Comparison of ENCODE assay signal across 8 cellular contexts in genomic region chr16:2048116-2048543, GRCh38. TPM values are rescaled to one million over a fixed set of nuclear protein-coding genes. Genes with fewer than 3 reads are reported as not detected.
DNase-seq lines count a peak whose midpoint lies in the region; ATAC-seq and TF ChIP-seq lines count a peak whose summit lies in the region.

No MANE protein-coding gene starts in this region.

- no peak for TF ChIP-seq CTCF in coronary artery (IDR thresholded peaks at IDR 0.05)

- H3K27ac ChIP-seq in KOPT-K1 (ENCODE audit: low read depth, low read length, poor library complexity, severe bottlenecking) (peak overlapping the region; percentile 50), coronary artery (peak overlapping the region; percentile 29 to 86)

- peaks cover 9 to 31% (median 21%) of the 10 kb centered on the region in 4 donors for H3K4me1 Mint-ChIP-seq in naive thymus-derived CD8-positive, alpha-beta T cell

- no peaks in the 10 kb centered on the region for H3K27me3 Mint-ChIP-seq in naive thymus-derived CD8-positive, alpha-beta T cell

- H3K36me3 ChIP-seq in KOPT-K1 (ENCODE audit: insufficient read depth, low read length) = peaks cover 33% of the 10 kb centered on the region

- POLR2A ChIA-PET in naive thymus-derived CD8-positive, alpha-beta T cell (lab: Charles Lee) = interaction anchor here (0.6 to 2.5 kb wide), 15 partner anchors 9 to 157 kb away, joined by 3 to 36 read pairs (median 4); partner anchors contain the start of genes MLST8, PKD1, RPS2 and TBL3

- H3K27ac Mint-ChIP-seq in naive thymus-derived CD8-positive, alpha-beta T cell = peak overlapping the region in 7 of 10 donors; percentile 43 to 90 (median 76)

- H3K9me3 Mint-ChIP-seq in naive thymus-derived CD8-positive, alpha-beta T cell = no peaks in the 10 kb centered on the region

- no peaks in the 10 kb centered on the region for H3K9me3 ChIP-seq in KOPT-K1 (ENCODE audit: insufficient read depth, low read length, poor library complexity, severe bottlenecking)

- peak in 1 of 2 donors; percentile 39 for ATAC-seq in naive thymus-derived CD8-positive, alpha-beta T cell
- ATAC-seq in HG02642 (IDR thresholded peaks at IDR 0.05; ENCODE audit: poor library complexity, unreplicated experiment) (no peak), GM18870 (IDR thresholded peaks at IDR 0.05; ENCODE audit: unreplicated experiment) (no peak)

- peak overlapping the region; percentile 92 for H3K4me3 ChIP-seq in coronary artery

- peak overlapping the region; percentile 85 to 96 (median 92) for H3K4me3 Mint-ChIP-seq in naive thymus-derived CD8-positive, alpha-beta T cell

- peaks cover 0 to 16% (median 0%) of the 10 kb centered on the region in 3 donors for H3K36me3 Mint-ChIP-seq in naive thymus-derived CD8-positive, alpha-beta T cell

- DNase-seq in COLO668 (lab: John Stamatoyannopoulos, UW; ENCODE audit: unreplicated experiment) = peak; percentile 25
- DNase-seq in coronary artery (ENCODE audit: low spot score) = no peak
- DNase-seq in naive thymus-derived CD8-positive, alpha-beta T cell = no peak
- no peak for DNase-seq in stimulated activated CD4-positive, alpha-beta T cell treated with anti-CD3 and anti-CD28 coated beads, Interleukin-4, amount 100 ng/mL, for 4 hours
- DNase-seq in LoVo (ENCODE audit: low spot score) = no peak

RNA-seq across cellular contexts. Expression of gene TSC2, which starts 0.3 kb away (rescaled TPM):
- total RNA-seq in naive thymus-derived CD8-positive, alpha-beta T cell = 100 to 1,000 TPM; 145 to 162 TPM
- 10 to 100 TPM; 23.5 to 42.0 (median 27.2) TPM for polyA plus RNA-seq in naive thymus-derived CD8-positive, alpha-beta T cell

RNA-seq across cellular contexts. Expression of gene NTHL1, which starts 0.5 kb away (rescaled TPM):
- 10 to 100 TPM in 1 of 2 experiments, 1 to 10 TPM in 1; 9.1 to 13.1 TPM for total RNA-seq in naive thymus-derived CD8-positive, alpha-beta T cell
- 10 to 100 TPM; 13.1 to 20.0 (median 16.6) TPM for polyA plus RNA-seq in naive thymus-derived CD8-positive, alpha-beta T cell

RNA-seq across cellular contexts. Expression of gene NHERF2, which starts 21.4 kb away (rescaled TPM):
- total RNA-seq in naive thymus-derived CD8-positive, alpha-beta T cell = 1 to 10 TPM; 5.3 to 6.0 TPM
- polyA plus RNA-seq in naive thymus-derived CD8-positive, alpha-beta T cell = 1 to 10 TPM in 1 of 3 donors, under 1 TPM in 2; 0.32 to 1.2 (median 0.46) TPM

RNA-seq across cellular contexts. Expression of gene NPW, which starts 28.5 kb away (rescaled TPM):
- total RNA-seq in naive thymus-derived CD8-positive, alpha-beta T cell = not detected
- not detected for polyA plus RNA-seq in naive thymus-derived CD8-positive, alpha-beta T cell

RNA-seq across cellular contexts. Expression of gene ZNF598, which starts 38.5 kb away (rescaled TPM):
- total RNA-seq in naive thymus-derived CD8-positive, alpha-beta T cell = 10 to 100 TPM; 58.6 to 66.2 TPM
- polyA plus RNA-seq in naive thymus-derived CD8-positive, alpha-beta T cell = 1 to 10 TPM; 3.4 to 10.0 (median 3.6) TPM
